In the genomic region with DNA sequence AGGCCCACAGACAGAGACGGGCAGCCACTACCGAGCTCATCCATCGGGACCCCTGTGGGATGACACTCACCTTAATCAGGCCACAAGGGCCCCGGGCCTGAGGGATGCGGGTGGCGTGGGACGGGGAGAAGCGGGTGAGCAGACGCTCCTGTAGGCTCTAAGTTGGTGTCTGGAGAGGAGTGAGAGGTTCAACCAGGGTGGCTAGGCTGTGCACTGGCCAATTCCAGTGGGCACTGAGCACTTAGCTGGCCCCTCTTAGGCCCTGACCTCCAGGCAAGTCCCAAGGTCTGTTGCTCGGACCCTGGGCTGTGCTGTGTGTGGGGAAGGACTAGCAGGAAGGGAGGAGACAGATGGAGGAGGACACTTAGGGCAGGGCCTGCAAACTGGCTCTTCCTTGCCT, we compare ENCODE assay signal across 18 cellular contexts.
"Had no signal": no experiment of that assay in that cellular context is flagged by ENCODE, and none has a peak within 500 bp of the region (broad histone marks: within the 10 kb centered on the region; RNA-seq: fewer than 3 reads in every experiment).

No MANE protein-coding gene starts in this region.

- H3K4me3 ChIP-seq: breast epithelium, prostate gland, right atrium auricular region, skin epidermis, thoracic aorta had no signal

- H3K36me3 ChIP-seq: breast epithelium, prostate gland, right atrium auricular region, thoracic aorta had no signal

- H3K4me1 Mint-ChIP-seq: activated naive CD4-positive, alpha-beta T cell treated with anti-CD3 and anti-CD28 coated beads, Interleukin-2, amount 50 U/mL, for 24 hours had no signal

- H3K36me3 Mint-ChIP-seq: activated naive CD4-positive, alpha-beta T cell treated with anti-CD3 and anti-CD28 coated beads, Interleukin-2, amount 50 U/mL, for 24 hours had no signal

- H3K27me3 ChIP-seq: breast epithelium, right atrium auricular region had no signal

- DNase-seq: activated CD4-positive, alpha-beta T cell treated with anti-CD3 and anti-CD28 coated beads for 1 hour; activated CD8-positive, alpha-beta memory T cell treated with anti-CD3 and anti-CD28 coated beads for 24 hours; activated CD8-positive, alpha-beta memory T cell treated with anti-CD3 and anti-CD28 coated beads, Interleukin-2, amount 50 U/mL, for 48 hours; activated gamma-delta T cell; activated T-cell treated with anti-CD3 and anti-CD28 coated beads, Interleukin-2, amount 50 U/mL, for 48 hours; cerebellar nuclear complex; effector CD4-positive, alpha-beta T cell; mesenchymal stem cell; stimulated activated CD4-positive, alpha-beta T cell treated with anti-CD3 and anti-CD28 coated beads, Interleukin-15, amount 100 ng/mL, for 24 hours; stimulated activated CD4-positive, alpha-beta T cell treated with anti-CD3 and anti-CD28 coated beads, Interleukin-2, amount 100 ng/mL, for 48 hours; T1000 had no signal

- H3K27ac Mint-ChIP-seq: activated naive CD4-positive, alpha-beta T cell treated with anti-CD3 and anti-CD28 coated beads, Interleukin-2, amount 50 U/mL, for 24 hours; nephron had no signal

- H3K27ac ChIP-seq: breast epithelium, prostate gland, right atrium auricular region, skin epidermis, thoracic aorta had no signal

- H3K4me1 ChIP-seq: breast epithelium, prostate gland, right atrium auricular region had no signal

- H3K9me3 ChIP-seq: breast epithelium, prostate gland, right atrium auricular region, thoracic aorta had no signal

- H3K9me3 Mint-ChIP-seq: activated naive CD4-positive, alpha-beta T cell treated with anti-CD3 and anti-CD28 coated beads, Interleukin-2, amount 50 U/mL, for 24 hours; nephron had no signal

- H3K4me3 Mint-ChIP-seq: activated naive CD4-positive, alpha-beta T cell treated with anti-CD3 and anti-CD28 coated beads, Interleukin-2, amount 50 U/mL, for 24 hours; nephron had no signal
